Comparison of ENCODE assay signal across 9 cellular contexts in genomic region chr1:48493970-48494769, GRCh38. TPM values are rescaled to one million over a fixed set of nuclear protein-coding genes. Genes with fewer than 3 reads are reported as not detected.
DNase-seq lines count a peak whose midpoint lies in the region; ATAC-seq and TF ChIP-seq lines count a peak whose summit lies in the region.
"Had no signal": no experiment of that assay in that cellular context is flagged by ENCODE, and none has a peak within 500 bp of the region (broad histone marks: within the 10 kb centered on the region; RNA-seq: fewer than 3 reads in every experiment).

No MANE protein-coding gene starts in this region.

- WGBS in neuronal stem cell (ENCODE audit: extremely low coverage in 2 of 2, insufficient read length in 2 of 2, insufficient replicate concordance in 1 of 2), 2 donors, result no CpG with 5 or more reads among the region's 5 CpGs

- no peaks in the 10 kb centered on the region for H4K20me1 ChIP-seq in fibroblast of lung (ENCODE audit: control insufficient read depth, extremely low read depth, insufficient read depth, low read length)

- no peaks in the 10 kb centered on the region for H3K36me3 ChIP-seq in fibroblast of lung (ENCODE audit: control insufficient read depth, insufficient read depth, low read length)
- no peaks in the 10 kb centered on the region for H3K36me3 ChIP-seq in neuronal stem cell (replicated peaks in 1 of 2; ENCODE audit: control insufficient read depth in 2 of 2, insufficient read depth in 2 of 2, low read length in 2 of 2)

- H3K9me3 ChIP-seq in fibroblast of lung (ENCODE audit: control insufficient read depth, insufficient read depth, low read depth, low read length) (no peaks in the 10 kb centered on the region), neuronal stem cell (replicated peaks in 1 of 2; ENCODE audit: control insufficient read depth in 2 of 2, insufficient read depth in 1 of 2, low read depth in 1 of 2, low read length in 2 of 2) (no peaks in the 10 kb centered on the region)
- H3K9me3 ChIP-seq: Caco-2 had no signal

- H2BK120ac ChIP-seq in neuronal stem cell (ENCODE audit: low read depth, low read length), result no peak overlapping the region

- H4K91ac ChIP-seq in neuronal stem cell (ENCODE audit: low read depth, low read length, poor library complexity), result no peak overlapping the region

- H3K9ac ChIP-seq in fibroblast of lung (ENCODE audit: insufficient read depth, low read length) (peak overlapping the region; percentile 36), neuronal stem cell (ENCODE audit: low read depth, low read length, poor library complexity) (no peak overlapping the region)

- no peaks in the 10 kb centered on the region for H3K79me1 ChIP-seq in neuronal stem cell (ENCODE audit: low read depth, low read length)

- H3K27me3 ChIP-seq in fibroblast of lung (ENCODE audit: control insufficient read depth, insufficient read depth, low read length) (no peaks in the 10 kb centered on the region), neuronal stem cell (ENCODE audit: control insufficient read depth in 3 of 3, insufficient read depth in 3 of 3, low read depth in 1 of 3, low read length in 3 of 3) (peaks cover 0 to 4% (median 0%) of the 10 kb centered on the region in 3 experiments)

- no peaks in the 10 kb centered on the region for H3K79me2 ChIP-seq in fibroblast of lung (ENCODE audit: control insufficient read depth, insufficient read depth, low read length)

- H3K18ac ChIP-seq in neuronal stem cell (ENCODE audit: low read length), result peak overlapping the region; percentile 38

- H2AK5ac ChIP-seq in neuronal stem cell (ENCODE audit: low read depth, low read length), result no peak overlapping the region

- no peak overlapping the region for H2BK12ac ChIP-seq in neuronal stem cell (ENCODE audit: low read length)

- peak overlapping the region; percentile 66 for H2AFZ ChIP-seq in fibroblast of lung (ENCODE audit: low read length)
- peak overlapping the region; percentile 62 for H2AFZ ChIP-seq in neuronal stem cell (ENCODE audit: low read length)

- peak overlapping the region; percentile 82 for H3K27ac ChIP-seq in fibroblast of lung (ENCODE audit: insufficient read depth, low read length)
- no peak overlapping the region for H3K27ac ChIP-seq in neuronal stem cell (replicated peaks; ENCODE audit: low read length)

- CTCF ChIA-PET in AG04449 (lab: Yijun Ruan, JAX), result no interaction called here

- POLR2A ChIA-PET in AG04449 (lab: Yijun Ruan, JAX), result no interaction called here

- no peak overlapping the region for H3K4me3 ChIP-seq in AG04449 (ENCODE audit: low read depth, low read length)
- no peak overlapping the region for H3K4me3 ChIP-seq in fibroblast of lung (replicated peaks in 1 of 4; ENCODE audit: control extremely low read depth in 1 of 4, insufficient read depth in 1 of 4, low read depth in 3 of 4, low read length in 4 of 4)
- H3K4me3 ChIP-seq in neuronal stem cell (ENCODE audit: low read length in 2 of 2), result no peak overlapping the region

- no peak overlapping the region for H3K4ac ChIP-seq in neuronal stem cell (ENCODE audit: low read length)

- ATAC-seq in HG02763 (IDR thresholded peaks at IDR 0.05; ENCODE audit: unreplicated experiment) (no peak), GM21529 (IDR thresholded peaks at IDR 0.05; ENCODE audit: unreplicated experiment) (no peak)

- no peak overlapping the region for H4K8ac ChIP-seq in neuronal stem cell (ENCODE audit: low read depth, low read length)

- H3K4me2 ChIP-seq in fibroblast of lung (ENCODE audit: extremely low read depth, insufficient read depth, low read length), result peak overlapping the region; percentile 61
- H3K4me2 ChIP-seq in neuronal stem cell (ENCODE audit: insufficient read depth, low read length, poor library complexity, severe bottlenecking), result no peak overlapping the region

- no peak overlapping the region for H3K23ac ChIP-seq in neuronal stem cell (ENCODE audit: low read depth, low read length, poor library complexity)

- no peak overlapping the region for H3K14ac ChIP-seq in neuronal stem cell (ENCODE audit: low read length)

- no peak overlapping the region for H2BK5ac ChIP-seq in neuronal stem cell (ENCODE audit: low read length)

- TF ChIP-seq CTCF in AG04449 (IDR thresholded peaks at IDR 0.05; ENCODE audit: insufficient read depth, low read length, missing control alignments), result no peak
- no peak for TF ChIP-seq CTCF in fibroblast of lung (conservative IDR thresholded peaks at IDR 0.05 in 1 of 2, IDR thresholded peaks at IDR 0.05 in 1 of 2; ENCODE audit: low read depth in 1 of 2, low read length in 2 of 2)

- DNase-seq in AG04449 (ENCODE audit: low read depth, low spot score) (peak; percentile 68), NCI-H69 (lab: John Stamatoyannopoulos, UW) (peak; percentile 45), fibroblast of lung (ENCODE audit: low read depth in 2 of 2) (peak; percentile 83 to 99), neuronal stem cell (ENCODE audit: low spot score) (no peak), NCI-H1092 (lab: John Stamatoyannopoulos, UW) (no peak)
- DNase-seq in stimulated activated CD4-positive, alpha-beta T cell treated with anti-CD3 and anti-CD28 coated beads, Interleukin-2, amount 100 ng/mL, for 48 hours, result no peak

- H3K4me1 ChIP-seq in fibroblast of lung (ENCODE audit: control insufficient read depth, extremely low read depth, insufficient read depth, low read length) (peaks cover 16% of the 10 kb centered on the region), neuronal stem cell (ENCODE audit: control insufficient read depth in 2 of 2, insufficient read depth in 1 of 2, low read depth in 1 of 2, low read length in 2 of 2) (peaks cover 4 to 7% of the 10 kb centered on the region in 2 donors)

- H2BK15ac ChIP-seq in neuronal stem cell (ENCODE audit: low read length), result no peak overlapping the region

RNA-seq across cellular contexts. Expression of gene SPATA6, which starts 22.2 kb away (rescaled TPM):
- total RNA-seq in fibroblast of lung, result 7.4 and 8.9 TPM in 2 replicates
- polyA plus RNA-seq in fibroblast of lung, result 5.5 and 6.8 TPM in 2 replicates
- polyA plus RNA-seq in fibroblast of lung (2012), result 5.3 and 5.4 TPM in 2 replicates
- 0.27 and 4.2 TPM in 2 replicates for polyA minus RNA-seq in fibroblast of lung (ENCODE audit: low replicate concordance)
- polyA plus RNA-seq in neuronal stem cell (2013, experiment 1 of 2), result 12.4 TPM
- 11.8 TPM for polyA plus RNA-seq in neuronal stem cell (2013, experiment 2 of 2)

Comparison
In these comparisons a context has a peak if more than half of its experiments do, and no peak if none do; other contexts are left out.
1. DNase-seq: peak in AG04449 (single experiment), NCI-H69 (single experiment) and fibroblast of lung (2 of 2); none in neuronal stem cell (single experiment), stimulated activated CD4-positive, alpha-beta T cell treated with anti-CD3 and anti-CD28 coated beads, Interleukin-2, amount 100 ng/mL, for 48 hours (0 of 2) and NCI-H1092 (single experiment).